Comparison of ENCODE assay signal across 8 cellular contexts in the genomic region with DNA sequence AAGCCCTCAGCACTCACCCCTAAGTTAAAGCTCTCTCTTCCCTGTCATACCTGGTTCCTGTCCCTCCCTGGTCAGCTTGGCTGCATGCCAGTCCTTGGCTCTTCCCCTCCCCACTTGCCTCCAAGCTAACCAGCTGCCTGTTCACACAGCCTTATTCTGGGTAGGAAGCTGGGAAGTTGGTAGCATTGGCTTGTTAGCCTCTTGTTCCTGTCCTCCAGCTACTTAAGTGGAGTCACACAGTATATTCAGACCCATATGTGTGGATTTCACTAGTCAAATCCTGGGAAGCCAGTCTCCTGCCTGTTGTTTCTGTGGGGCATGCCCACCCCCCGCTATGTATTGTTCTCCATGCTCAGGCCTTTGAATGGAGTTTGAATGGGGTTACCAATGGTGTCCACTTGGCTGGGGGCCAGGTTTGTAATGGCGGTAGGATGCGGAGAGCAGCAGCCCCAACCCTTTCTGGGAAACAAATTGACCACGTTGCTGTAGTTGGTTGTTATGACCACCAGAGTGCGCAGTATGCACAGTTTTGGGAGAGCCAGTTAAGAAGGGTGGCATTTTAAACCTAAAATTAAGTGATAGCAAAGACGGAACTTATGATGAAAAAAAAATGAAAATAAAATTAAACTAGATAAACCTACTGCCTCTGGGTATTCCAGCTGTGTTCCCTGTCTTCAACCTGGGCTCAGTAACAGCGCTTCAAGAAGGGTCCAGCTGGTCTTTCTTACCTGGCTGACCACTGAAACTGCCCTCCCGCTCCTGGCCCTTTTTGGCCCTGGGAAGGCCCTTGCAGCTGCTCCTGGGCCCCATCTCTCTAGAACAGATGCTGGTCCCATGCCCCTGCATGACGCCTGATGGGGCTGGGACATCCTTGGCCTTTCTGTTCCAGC. TPM values are rescaled to one million over a fixed set of nuclear protein-coding genes. Genes with fewer than 3 reads are reported as not detected.
DNase-seq lines count a peak whose midpoint lies in the region; ATAC-seq, FAIRE-seq and TF ChIP-seq lines count a peak whose summit lies in the region.

No MANE protein-coding gene starts in this region.

- TF ChIP-seq POLR2A in gastrocnemius medialis (IDR thresholded peaks at IDR 0.05), result no peak

- peaks cover 12% of the 10 kb centered on the region for H3K4me1 Mint-ChIP-seq in T-helper 2 cell treated with Interferon-gamma antibody and Interleukin-4, amounts not matched to agents 5 μg/mL and 100 μg/mL, for 36 hours (ENCODE audit: low read depth)

- in situ Hi-C loops in gastrocnemius medialis (cut with MboI; ENCODE audit: low sequenced_read_pairs in 4 of 4), result loop anchor here in 1 of 4 donors (5.0 kb wide), 2 partner anchors 51 to 111 kb away; no protein-coding TSS in a partner anchor

- H3K36me3 Mint-ChIP-seq in T-helper 2 cell treated with Interferon-gamma antibody and Interleukin-4, amounts not matched to agents 5 μg/mL and 100 μg/mL, for 36 hours (ENCODE audit: low read depth), result no peaks in the 10 kb centered on the region

- peak; percentile 28 for FAIRE-seq in GM19239 (lab: Jason Lieb, UNC)

- H3K4me1 ChIP-seq in ascending aorta (no peaks in the 10 kb centered on the region), gastrocnemius medialis (peaks cover 0 to 6% of the 10 kb centered on the region in 2 donors)

- TF ChIP-seq CTCF in ascending aorta (IDR thresholded peaks at IDR 0.05) (peak; percentile 76 to 83 (median 79)), gastrocnemius medialis (IDR thresholded peaks at IDR 0.05 in 4 of 5, conservative IDR thresholded peaks at IDR 0.05 in 1 of 5) (peak; percentile 69 to 85 (median 76))

- intact Hi-C loops in ascending aorta (cut with DNase I), result loop anchor here (1.0 kb wide), 1 partner anchor 144 kb away; no protein-coding TSS in a partner anchor
- intact Hi-C loops in gastrocnemius medialis (cut with DNase I; ENCODE audit: low total_unique reads), result loop anchor here (1.0 to 5.0 kb wide), 2 partner anchors 36 to 144 kb away; partner anchors contain the start of gene ARRB1

- DNase-seq in AG08396 (ENCODE audit: low spot score) (peak; percentile 83), GM19239 (ENCODE audit: insufficient read length, low spot score) (peak; percentile 50), NCI-H187 (lab: John Stamatoyannopoulos, UW) (peak; percentile 58 to 82), ascending aorta (ENCODE audit: low spot score in 2 of 2) (peak in 1 of 2 donors; percentile 85), hypothalamus (lab: John Stamatoyannopoulos, UW) (peak in 42 of 51 donors; percentile 8 to 82 (median 32)), gastrocnemius medialis (peak in 1 of 2 donors; percentile 45)
- peak; percentile 61 for DNase-seq in T-helper 2 cell treated with Interferon-gamma antibody and Interleukin-4, amounts not matched to agents 5 μg/mL and 100 μg/mL, for 36 hours (ENCODE audit: low spot score)

- no peak overlapping the region for H3K4me3 Mint-ChIP-seq in T-helper 2 cell treated with Interferon-gamma antibody and Interleukin-4, amounts not matched to agents 5 μg/mL and 100 μg/mL, for 36 hours

- H3K27me3 ChIP-seq in ascending aorta (no peaks in the 10 kb centered on the region), gastrocnemius medialis (no peaks in the 10 kb centered on the region)

- H3K4me3 ChIP-seq in ascending aorta (no peak overlapping the region), gastrocnemius medialis (no peak overlapping the region)

- H3K9me3 ChIP-seq in ascending aorta (no peaks in the 10 kb centered on the region), gastrocnemius medialis (no peaks in the 10 kb centered on the region)

- H3K27me3 Mint-ChIP-seq in T-helper 2 cell treated with Interferon-gamma antibody and Interleukin-4, amounts not matched to agents 5 μg/mL and 100 μg/mL, for 36 hours (ENCODE audit: low read depth), result peaks cover 16% of the 10 kb centered on the region

- ATAC-seq in gastrocnemius medialis, result peak; percentile 69 to 81
- no peak for ATAC-seq in GM21526 (IDR thresholded peaks at IDR 0.05; ENCODE audit: low FRiP score, unreplicated experiment)

- H3K36me3 ChIP-seq in ascending aorta (no peaks in the 10 kb centered on the region), gastrocnemius medialis (no peaks in the 10 kb centered on the region)

- no peaks in the 10 kb centered on the region for H3K9me3 Mint-ChIP-seq in T-helper 2 cell treated with Interferon-gamma antibody and Interleukin-4, amounts not matched to agents 5 μg/mL and 100 μg/mL, for 36 hours

- no peak overlapping the region for H3K27ac ChIP-seq in ascending aorta
- peak overlapping the region in 1 of 4 donors; percentile 39 for H3K27ac ChIP-seq in gastrocnemius medialis

- H3K27ac Mint-ChIP-seq in T-helper 2 cell treated with Interferon-gamma antibody and Interleukin-4, amounts not matched to agents 5 μg/mL and 100 μg/mL, for 36 hours, result no peak overlapping the region

RNA-seq across cellular contexts. Expression of gene RPS3, which starts 10.7 kb away (rescaled TPM):
- total RNA-seq in ascending aorta, result 511 TPM
- 100 to 1,000 TPM; 572 to 979 (median 746) TPM for total RNA-seq in gastrocnemius medialis

RNA-seq across cellular contexts. Expression of gene ARRB1, which starts 37.2 kb away (rescaled TPM):
- total RNA-seq in ascending aorta (78.2 TPM), gastrocnemius medialis (10 to 100 TPM in 1 of 4 donors, 1 to 10 TPM in 3; 4.3 to 11.8 (median 5.4) TPM)

RNA-seq across cellular contexts. Expression of gene KLHL35, which starts 44.4 kb away (rescaled TPM):
- total RNA-seq in ascending aorta (not detected), gastrocnemius medialis (1 to 10 TPM in 2 of 4 donors, under 1 TPM in 1, not detected in 1; 0.53 to 1.8 (median 1.0) TPM)
